ENCODE assay signal across 12 cellular contexts in genomic region chr16:46747777-46748651, GRCh38. TPM values are rescaled to one million over a fixed set of nuclear protein-coding genes. Genes with fewer than 3 reads are reported as not detected.
DNase-seq lines count a peak whose midpoint lies in the region; ATAC-seq and TF ChIP-seq lines count a peak whose summit lies in the region.
"Had no signal": no experiment of that assay in that cellular context is flagged by ENCODE, and none has a peak within 500 bp of the region (broad histone marks: within the 10 kb centered on the region; RNA-seq: fewer than 3 reads in every experiment).

MYLK3 (minus strand) TSS chr16:46748344; CDS start chr16:46748193, 151 bp downstream.

- peak within 1 kb of the TSS; percentile 45 to 87 (median 63) for H3K4me2 ChIP-seq in BLaER1 treated with 17β-estradiol and CSF1 and Interleukin-3, amounts not matched to agents 10 nM and 100 nM
- H3K4me2 ChIP-seq in OCI-LY1 (ENCODE audit: low read length) = peak within 1 kb of the TSS; percentile 48

- H3K27ac ChIP-seq in BLaER1 treated with 17β-estradiol and CSF1 and Interleukin-3, amounts not matched to agents 10 nM and 100 nM = peak within 1 kb of the TSS in 1 of 11 experiments; percentile 8; a peak in 1 of 22 replicates
- peak within 1 kb of the TSS; percentile 97 for H3K27ac ChIP-seq in OCI-LY1 (ENCODE audit: low read depth, low read length, poor library complexity, severe bottlenecking)
- peak within 1 kb of the TSS; percentile 87 to 99 (median 94) for H3K27ac ChIP-seq in heart right ventricle
- H3K27ac ChIP-seq in coronary artery = no peak within 1 kb of the TSS
- H3K27ac ChIP-seq: prostate gland had no signal

- H3K27me3 ChIP-seq in BLaER1 treated with 17β-estradiol and CSF1 and Interleukin-3, amounts not matched to agents 10 nM and 100 nM = no peaks in the 10 kb centered on the region
- no peaks in the 10 kb centered on the region for H3K27me3 ChIP-seq in OCI-LY1 (ENCODE audit: insufficient read depth, low read length)
- no peaks in the 10 kb centered on the region for H3K27me3 ChIP-seq in heart right ventricle
- no peaks in the 10 kb centered on the region for H3K27me3 ChIP-seq in neuron (ENCODE audit: insufficient read depth, low read length)

- ATAC-seq in heart right ventricle (peak; percentile 78 to 90 (median 86)), GM21526 (IDR thresholded peaks at IDR 0.05; ENCODE audit: low FRiP score, unreplicated experiment) (no peak)
- ATAC-seq: activated T-cell treated with anti-CD3 and anti-CD28 coated beads, Interleukin-2, amount 50 U/mL, for 72 hours had no signal

- no peaks in the 10 kb centered on the region for H3K36me3 ChIP-seq in BLaER1 treated with 17β-estradiol and CSF1 and Interleukin-3, amounts not matched to agents 10 nM and 100 nM
- H3K36me3 ChIP-seq in OCI-LY1 (ENCODE audit: insufficient read depth, low read length) = no peaks in the 10 kb centered on the region
- H3K36me3 ChIP-seq in heart right ventricle = no peaks in the 10 kb centered on the region
- H3K36me3 ChIP-seq in neuron (ENCODE audit: insufficient read depth, low read length) = no peaks in the 10 kb centered on the region
- H3K36me3 ChIP-seq: prostate gland had no signal

- H3K9ac ChIP-seq in BLaER1 treated with 17β-estradiol and CSF1 and Interleukin-3, amounts not matched to agents 10 nM and 100 nM = peak within 1 kb of the TSS in 1 of 11 experiments; percentile 36; a peak in 1 of 22 replicates
- H3K9ac ChIP-seq in OCI-LY1 (ENCODE audit: low read length) = peak within 1 kb of the TSS; percentile 63

- H3F3A ChIP-seq in OCI-LY1 (ENCODE audit: insufficient read depth, low read length) = 0 out of 2 replicates have a peak, but pooled peaks cover 8% of the 10 kb centered on the region

- WGBS in heart right ventricle, 2 donors = 41 to 58% methylated on average over 25 of the region's 25 CpGs

- no peaks in the 10 kb centered on the region for H3K79me2 ChIP-seq in OCI-LY1 (ENCODE audit: insufficient read depth, low read length)

- DNase-seq in heart right ventricle (peak; percentile 69 to 73), HCEC 1CT (no peak), DMS 273 treated with DMSO at 0.1 percent for 48 hours (lab: John Stamatoyannopoulos, UW) (no peak), coronary artery (ENCODE audit: low spot score) (no peak)
- DNase-seq: activated T-cell treated with anti-CD3 and anti-CD28 coated beads, Interleukin-2, amount 50 U/mL, for 72 hours; KBM-7; kidney glomerular epithelial cell had no signal

- no peak within 1 kb of the TSS; a peak in 1 of 20 replicates for H3K4me3 ChIP-seq in BLaER1 treated with 17β-estradiol and CSF1 and Interleukin-3, amounts not matched to agents 10 nM and 100 nM
- H3K4me3 ChIP-seq in OCI-LY1 (ENCODE audit: low read depth, low read length, poor library complexity, severe bottlenecking) = peak within 1 kb of the TSS; percentile 13
- H3K4me3 ChIP-seq in heart right ventricle = peak within 1 kb of the TSS; percentile 27 to 70 (median 50)
- no peak within 1 kb of the TSS for H3K4me3 ChIP-seq in neuron (ENCODE audit: low read length)
- H3K4me3 ChIP-seq in coronary artery = no peak within 1 kb of the TSS
- H3K4me3 ChIP-seq: prostate gland had no signal

- TF ChIP-seq CTCF in OCI-LY1 (IDR thresholded peaks at IDR 0.05; ENCODE audit: low read length) (no peak), heart right ventricle (IDR thresholded peaks at IDR 0.05) (no peak), coronary artery (IDR thresholded peaks at IDR 0.05) (no peak)

- H3K9me3 ChIP-seq in BLaER1 treated with 17β-estradiol and CSF1 and Interleukin-3, amounts not matched to agents 10 nM and 100 nM (replicated peaks in 1 of 11) = no peaks in the 10 kb centered on the region
- H3K9me3 ChIP-seq in OCI-LY1 (ENCODE audit: low read length) = no peaks in the 10 kb centered on the region
- no peaks in the 10 kb centered on the region for H3K9me3 ChIP-seq in heart right ventricle
- H3K9me3 ChIP-seq in neuron (ENCODE audit: low read length) = no peaks in the 10 kb centered on the region
- H3K9me3 ChIP-seq: prostate gland had no signal

- H4K20me1 ChIP-seq in BLaER1 treated with 17β-estradiol and CSF1 and Interleukin-3, amounts not matched to agents 10 nM and 100 nM = no peaks in the 10 kb centered on the region
- no peaks in the 10 kb centered on the region for H4K20me1 ChIP-seq in OCI-LY1 (ENCODE audit: insufficient read depth, low read length)

- H3K9me2 ChIP-seq in OCI-LY1 (ENCODE audit: low read depth, low read length) = no peaks in the 10 kb centered on the region

- H2AFZ ChIP-seq in OCI-LY1 (ENCODE audit: low read length) (peak within 1 kb of the TSS; percentile 22; the same call in 1 of the 2 replicates), neuron (ENCODE audit: low read depth, low read length) (peak within 1 kb of the TSS; percentile 79)

- intact Hi-C loops in heart right ventricle (cut with DNase I) = loop anchor here in 3 of 10 donors (1.0 to 10.0 kb wide), 3 partner anchors 9 to 53 kb away; no protein-coding TSS in a partner anchor

- H3K4me1 ChIP-seq in BLaER1 treated with 17β-estradiol and CSF1 and Interleukin-3, amounts not matched to agents 10 nM and 100 nM = peaks cover 39 to 59% (median 51%) of the 10 kb centered on the region in 10 experiments
- peaks cover 66% of the 10 kb centered on the region for H3K4me1 ChIP-seq in OCI-LY1 (ENCODE audit: insufficient read depth, low read length, severe bottlenecking)
- H3K4me1 ChIP-seq in heart right ventricle = peaks cover 0 to 56% (median 30%) of the 10 kb centered on the region in 9 donors
- peaks cover 35% of the 10 kb centered on the region for H3K4me1 ChIP-seq in neuron (ENCODE audit: insufficient read depth, low read length)
- H3K4me1 ChIP-seq: prostate gland had no signal

RNA-seq across cellular contexts. Expression of gene MYLK3, which starts in this region (rescaled TPM):
- 100 to 1,000 TPM; 220 to 458 (median 262) TPM for total RNA-seq in heart right ventricle
- 10 to 100 TPM; 63.5 to 69.5 TPM for polyA plus RNA-seq in heart right ventricle

Comparison
In these comparisons a context has a peak if more than half of its experiments do, and no peak if none do; other contexts are left out.
1. H3K27ac ChIP-seq: peak in OCI-LY1 (single experiment) and heart right ventricle (10 of 10); none in coronary artery (0 of 2).
2. H3K4me3 ChIP-seq: peak in OCI-LY1 (single experiment) and heart right ventricle (10 of 10); none in BLaER1 treated with 17β-estradiol and CSF1 and Interleukin-3, amounts not matched to agents 10 nM and 100 nM (0 of 10), neuron (single experiment) and coronary artery (single experiment).
3. DNase-seq: peak in heart right ventricle (2 of 2); none in HCEC 1CT (single experiment), DMS 273 treated with DMSO at 0.1 percent for 48 hours (single experiment) and coronary artery (single experiment).